In genomic region chr11:58406774-58407173, GRCh38 we compare ENCODE assay signal across 38 cellular contexts. TPM values are rescaled to one million over a fixed set of nuclear protein-coding genes. Genes with fewer than 3 reads are reported as not detected.
"Had no signal": no experiment of that assay in that cellular context is flagged by ENCODE, and none has a peak within 500 bp of the region (broad histone marks: within the 10 kb centered on the region; RNA-seq: fewer than 3 reads in every experiment).

Gene OR5B3, minus strand, starts transcription at chr11:58406874. Its CDS starts 3,465 bp downstream, at chr11:58403409.

- H3K4me3 ChIP-seq: adrenal gland, ascending aorta, body of pancreas, breast epithelium, cardiac muscle cell, colonic mucosa had no signal

- H3K27me3 ChIP-seq: adrenal gland, ascending aorta, body of pancreas, brain microvascular endothelial cell, breast epithelium, cardiac muscle cell, colonic mucosa had no signal

- H3K9me3 ChIP-seq: adrenal gland, body of pancreas, colonic mucosa had no signal

- H3K4me1 ChIP-seq: adrenal gland, ascending aorta, body of pancreas, breast epithelium, colonic mucosa had no signal

- H3K36me3 ChIP-seq: adrenal gland, ascending aorta, brain microvascular endothelial cell, breast epithelium, cardiac muscle cell, colonic mucosa had no signal

- DNase-seq: activated effector memory CD4-positive, alpha-beta T cell treated with anti-CD3 and anti-CD28 coated beads, Interleukin-2, amount 50 U/mL, for 16 hours; activated effector memory CD4-positive, alpha-beta T cell treated with Interleukin-2 at 50 U/mL for 16 hours; activated gamma-delta T cell; activated gamma-delta T cell treated with Interleukin-2 at 50 U/mL for 16 hours; activated naive CD4-positive, alpha-beta T cell; activated naive CD4-positive, alpha-beta T cell treated with anti-CD3 and anti-CD28 coated beads for 36 hours; activated naive CD4-positive, alpha-beta T cell treated with anti-CD3 and anti-CD28 coated beads, Interleukin-2, amount 10 ng/mL, durations not matched to agents 7 days and 5 days; activated naive CD4-positive, alpha-beta T cell treated with anti-CD3 and anti-CD28 coated beads, Interleukin-2, amount 50 U/mL, for 16 hours; activated naive CD4-positive, alpha-beta T cell treated with Interleukin-2 at 50 U/mL for 16 hours; activated naive CD8-positive, alpha-beta T cell treated with anti-CD3 and anti-CD28 coated beads for 36 hours; activated naive CD8-positive, alpha-beta T cell treated with anti-CD3 and anti-CD28 coated beads, Interleukin-2, amount 10 ng/mL, durations not matched to agents 7 days and 5 days; activated naive CD8-positive, alpha-beta T cell treated with anti-CD3 and anti-CD28 coated beads, Interleukin-2, amount 50 U/mL, for 24 hours; activated T-cell treated with anti-CD3 and anti-CD28 coated beads, Interleukin-2, amount 50 U/mL, for 48 hours; activated T-cell treated with anti-CD3 and anti-CD28 coated beads, Interleukin-2, amount 50 U/mL, for 72 hours; adrenal gland; amniotic stem cell; amygdala; anterior cingulate cortex; aorta; body of pancreas; brain microvascular endothelial cell; caudate nucleus; central memory CD4-positive, alpha-beta T cell; cerebellar nuclear complex; colonic mucosa had no signal

- ATAC-seq: activated naive CD4-positive, alpha-beta T cell treated with anti-CD3 and anti-CD28 coated beads, Interleukin-2, amount 50 U/mL, for 72 hours; activated naive CD8-positive, alpha-beta T cell treated with anti-CD3 and anti-CD28 coated beads, Interleukin-2, amount 50 U/mL, for 24 hours; activated T-cell treated with anti-CD3 and anti-CD28 coated beads, Interleukin-2, amount 50 U/mL, for 72 hours; activated T-helper 17 cell treated with anti-CD3 and anti-CD28 coated beads, Interleukin-2, amount 50 U/mL, for 72 hours; body of pancreas had no signal

- H3K27ac ChIP-seq: adrenal gland, ascending aorta, body of pancreas, brain microvascular endothelial cell, breast epithelium, cardiac muscle cell, colonic mucosa had no signal

RNA-seq across cellular contexts. Expression of gene OR5B3, which starts in this region (rescaled TPM):
- total RNA-seq: activated naive CD4-positive, alpha-beta T cell treated with anti-CD3 and anti-CD28 coated beads for 36 hours; activated naive CD4-positive, alpha-beta T cell treated with anti-CD3 and anti-CD28 coated beads, Interleukin-2, amount 50 U/mL, for 72 hours; activated naive CD8-positive, alpha-beta T cell treated with anti-CD3 and anti-CD28 coated beads for 36 hours; activated naive CD8-positive, alpha-beta T cell treated with anti-CD3 and anti-CD28 coated beads, Interleukin-2, amount 10 ng/mL, durations not matched to agents 7 days and 5 days; activated T-cell treated with anti-CD3 and anti-CD28 coated beads, Interleukin-2, amount 50 U/mL, for 72 hours; activated T-helper 1 cell treated with anti-CD3 and anti-CD28 coated beads, Interleukin-12 subunit alpha, Interleukin-12 subunit beta, Interleukin-2, Interleukin-4 antibody, amounts not matched to agents 30 ng/mL and 10 ng/mL and 1 ng/mL, durations not matched to agents 14 hours and 24 hours and 36 hours; activated T-helper 17 cell treated with anti-CD3 and anti-CD28 coated beads, Interleukin-2, amount 50 U/mL, for 72 hours; activated T-helper 2 cell treated with anti-CD3 and anti-CD28 coated beads, Interferon-gamma antibody, Interleukin-2, Interleukin-4, amounts not matched to agents 10 μg/mL and 5 μg/mL and 100 μg/mL, durations not matched to agents 14 hours and 24 hours and 36 hours; adrenal gland; aorta; ascending aorta; astrocyte; body of pancreas; breast epithelium; bronchial epithelial cell; cardiac muscle cell; cardiac septum; cerebellum; chondrocyte; colonic mucosa had no signal
- polyA plus RNA-seq: adipose tissue, adrenal gland, aorta, cardiac muscle cell had no signal
